In genomic region chr3:148513066-148513671, GRCh38 we compare ENCODE assay signal across 23 cellular contexts.
DNase-seq lines count a peak whose midpoint lies in the region; ATAC-seq and TF ChIP-seq lines count a peak whose summit lies in the region.
"Had no signal": no experiment of that assay in that cellular context is flagged by ENCODE, and none has a peak within 500 bp of the region (broad histone marks: within the 10 kb centered on the region; RNA-seq: fewer than 3 reads in every experiment).

No MANE protein-coding gene starts in this region.

- no peaks in the 10 kb centered on the region for H3K36me3 ChIP-seq in A673 (ENCODE audit: insufficient read depth, low read length, poor library complexity, severe bottlenecking)
- no peaks in the 10 kb centered on the region for H3K36me3 ChIP-seq in IMR-90 (ENCODE audit: control insufficient read depth, insufficient read depth, low read length)
- H3K36me3 ChIP-seq: adrenal gland, stomach, upper lobe of left lung had no signal

- no peak overlapping the region for H3K9ac ChIP-seq in IMR-90 (ENCODE audit: low read depth, low read length)

- H3K4me1 Mint-ChIP-seq in T-cell, result no peaks in the 10 kb centered on the region
- H3K4me1 Mint-ChIP-seq in activated CD8-positive, alpha-beta T cell treated with anti-CD3 and anti-CD28 coated beads, Interleukin-2, amount 10 ng/mL, durations not matched to agents 7 days and 5 days (ENCODE audit: low read depth), result no peaks in the 10 kb centered on the region
- H3K4me1 Mint-ChIP-seq: IgD-negative memory B cell had no signal

- H3K4me3 ChIP-seq in A673 (ENCODE audit: low read depth, low read length, poor library complexity, severe bottlenecking) (no peak overlapping the region), IMR-90 (ENCODE audit: insufficient read depth, low read depth, low read length) (no peak overlapping the region), astrocyte of the spinal cord (ENCODE audit: low read depth, low read length) (no peak overlapping the region), fibroblast of villous mesenchyme (ENCODE audit: low read depth, low read length) (no peak overlapping the region)
- H3K4me3 ChIP-seq: adrenal gland, stomach, upper lobe of left lung had no signal

- no peak overlapping the region for H4K91ac ChIP-seq in IMR-90 (ENCODE audit: insufficient read depth, low read depth, low read length)

- H2BK120ac ChIP-seq in IMR-90 (ENCODE audit: low read depth, low read length), result no peak overlapping the region

- peak; percentile 3 for DNase-seq in A673 (ENCODE audit: low spot score)
- DNase-seq in IMR-90, result peak; percentile 50
- DNase-seq in astrocyte of the spinal cord (ENCODE audit: low read depth, low spot score), result peak; percentile 47
- peak; percentile 20 for DNase-seq in fibroblast of villous mesenchyme (ENCODE audit: low read depth)
- no peak for DNase-seq in T-cell
- no peak for DNase-seq in anterior cingulate cortex (lab: John Stamatoyannopoulos, UW)
- no peak for DNase-seq in activated CD8-positive, alpha-beta T cell treated with anti-CD3 and anti-CD28 coated beads, Interleukin-2, amount 10 ng/mL, durations not matched to agents 7 days and 5 days
- DNase-seq in dedifferentiated amniotic fluid mesenchymal stem cell (ENCODE audit: extremely low spot score), result no peak
- DNase-seq: 8988T; activated gamma-delta T cell; adrenal gland; central memory CD4-positive, alpha-beta T cell; DMS 273 treated with DMSO at 0.1 percent for 48 hours; effector CD8-positive, alpha-beta T cell; NCI-H1694 treated with DMSO at 0.1 percent for 48 hours; NCI-H82; OCI-M1; SHP77; stomach; upper lobe of left lung had no signal

- H3K18ac ChIP-seq in IMR-90 (ENCODE audit: low read depth, low read length), result no peak overlapping the region

- H3K4me3 Mint-ChIP-seq in T-cell, result no peak overlapping the region
- H3K4me3 Mint-ChIP-seq in activated CD8-positive, alpha-beta T cell treated with anti-CD3 and anti-CD28 coated beads, Interleukin-2, amount 10 ng/mL, durations not matched to agents 7 days and 5 days, result no peak overlapping the region
- H3K4me3 Mint-ChIP-seq: IgD-negative memory B cell; T-helper 1 cell treated with Interleukin-12 subunit alpha and Interleukin-12 subunit beta and Interleukin-4 antibody, amounts not matched to agents 30 μg/mL and 1 μg/mL, for 36 hours had no signal

- H3K27me3 ChIP-seq in A673 (replicated peaks; ENCODE audit: insufficient read depth, low read depth, low read length, poor library complexity), result peaks cover 10% of the 10 kb centered on the region
- no peaks in the 10 kb centered on the region for H3K27me3 ChIP-seq in IMR-90 (ENCODE audit: control insufficient read depth, insufficient read depth, low read length)
- H3K27me3 ChIP-seq: adrenal gland, stomach, upper lobe of left lung had no signal

- no peak overlapping the region for H2AFZ ChIP-seq in IMR-90 (replicated peaks; ENCODE audit: low read length, poor library complexity)

- CTCF ChIA-PET in A673 (lab: Charles Lee) (no interaction called here), IMR-90 (lab: Yijun Ruan, JAX) (no interaction called here), T-cell (lab: Charles Lee) (no interaction called here)
- CTCF ChIA-PET in activated CD8-positive, alpha-beta T cell treated with anti-CD3 and anti-CD28 coated beads, Interleukin-2, amount 10 ng/mL, durations not matched to agents 7 days and 5 days (lab: Charles Lee), result no interaction called here

- H4K20me1 ChIP-seq in IMR-90 (ENCODE audit: insufficient read depth, low read length), result no peaks in the 10 kb centered on the region

- no peak overlapping the region for H2AK5ac ChIP-seq in IMR-90 (ENCODE audit: low read depth, low read length)

- H3K14ac ChIP-seq in IMR-90 (replicated peaks; ENCODE audit: low read depth, low read length), result no peak overlapping the region

- POLR2A ChIA-PET in A673 (lab: Charles Lee; ENCODE audit: low non-redundant PET), result no interaction called here
- POLR2A ChIA-PET in IMR-90 (lab: Charles Lee; ENCODE audit: unreplicated experiment), result no interaction called here
- POLR2A ChIA-PET in T-cell (lab: Charles Lee), result no interaction called here
- POLR2A ChIA-PET in activated CD8-positive, alpha-beta T cell treated with anti-CD3 and anti-CD28 coated beads, Interleukin-2, amount 10 ng/mL, durations not matched to agents 7 days and 5 days (lab: Charles Lee), result no interaction called here

- H3K27ac ChIP-seq in A673 (ENCODE audit: low read depth, low read length, poor library complexity, severe bottlenecking) (no peak overlapping the region), IMR-90 (ENCODE audit: insufficient read depth, low read length) (no peak overlapping the region)
- H3K27ac ChIP-seq: adrenal gland, C4-2B, stomach, upper lobe of left lung had no signal

- H2BK15ac ChIP-seq in IMR-90 (ENCODE audit: low read depth, low read length), result no peak overlapping the region

- no peak overlapping the region for H3K4ac ChIP-seq in IMR-90 (ENCODE audit: low read depth, low read length)

- no peak overlapping the region for H2AK9ac ChIP-seq in IMR-90 (replicated peaks; ENCODE audit: low read depth, low read length, poor library complexity)

- in situ Hi-C loops in IMR-90 (cut with MboI; ENCODE audit: low sequenced_read_pairs), result no loop called here
- in situ Hi-C loops in astrocyte of the spinal cord (cut with HindIII; ENCODE audit: low sequenced_read_pairs), result no loop called here

- no peak for TF ChIP-seq RAD21 in IMR-90 (IDR thresholded peaks at IDR 0.05; ENCODE audit: low read length)

- H3K27ac Mint-ChIP-seq in T-cell, result no peak overlapping the region
- H3K27ac Mint-ChIP-seq in activated CD8-positive, alpha-beta T cell treated with anti-CD3 and anti-CD28 coated beads, Interleukin-2, amount 10 ng/mL, durations not matched to agents 7 days and 5 days, result no peak overlapping the region
- H3K27ac Mint-ChIP-seq: IgD-negative memory B cell; T-helper 1 cell treated with Interleukin-12 subunit alpha and Interleukin-12 subunit beta and Interleukin-4 antibody, amounts not matched to agents 30 μg/mL and 1 μg/mL, for 36 hours had no signal

- H3K9me3 Mint-ChIP-seq in T-cell, result peaks cover 3 to 9% (median 4%) of the 10 kb centered on the region in 3 donors
- H3K9me3 Mint-ChIP-seq in activated CD8-positive, alpha-beta T cell treated with anti-CD3 and anti-CD28 coated beads, Interleukin-2, amount 10 ng/mL, durations not matched to agents 7 days and 5 days (ENCODE audit: insufficient read depth), result no peaks in the 10 kb centered on the region

- no peak for ATAC-seq in IMR-90 (ENCODE audit: low read depth)
- ATAC-seq in T-cell (replicated peaks in 1 of 4), result no peak
- ATAC-seq in activated CD8-positive, alpha-beta T cell treated with anti-CD3 and anti-CD28 coated beads, Interleukin-2, amount 10 ng/mL, durations not matched to agents 7 days and 5 days, result no peak

- dilution Hi-C loops in IMR-90 (cut with HindIII; ENCODE audit: low sequenced_read_pairs, unreplicated experiment), result no loop called here

- no peaks in the 10 kb centered on the region for H3K36me3 Mint-ChIP-seq in T-cell
- no peaks in the 10 kb centered on the region for H3K36me3 Mint-ChIP-seq in activated CD8-positive, alpha-beta T cell treated with anti-CD3 and anti-CD28 coated beads, Interleukin-2, amount 10 ng/mL, durations not matched to agents 7 days and 5 days (ENCODE audit: low read depth)
- H3K36me3 Mint-ChIP-seq: IgD-negative memory B cell had no signal

- no peaks in the 10 kb centered on the region for H3K9me1 ChIP-seq in IMR-90 (ENCODE audit: insufficient read depth, low read length)

- no peaks in the 10 kb centered on the region for H3K79me1 ChIP-seq in IMR-90 (ENCODE audit: low read depth in 1 of 2, low read length in 2 of 2)

- no peaks in the 10 kb centered on the region for H3K4me1 ChIP-seq in A673 (ENCODE audit: insufficient read depth, low read length, poor library complexity, severe bottlenecking)
- no peaks in the 10 kb centered on the region for H3K4me1 ChIP-seq in IMR-90 (ENCODE audit: control insufficient read depth, insufficient read depth, low read length)
- H3K4me1 ChIP-seq: adrenal gland, stomach, upper lobe of left lung had no signal

- H3K4me2 ChIP-seq in IMR-90 (ENCODE audit: low read depth, low read length), result no peak overlapping the region

- H2BK20ac ChIP-seq in IMR-90 (ENCODE audit: low read depth, low read length), result no peak overlapping the region

- no peak overlapping the region for H4K5ac ChIP-seq in IMR-90 (ENCODE audit: low read depth, low read length)

- no TSS peak for BruUV-seq in A673 (replicated peaks; lab: Mats Ljungman, UMichigan)
- no TSS peak for BruUV-seq in IMR-90 (replicated peaks; lab: Mats Ljungman, UMichigan)

- no peak overlapping the region for H2BK5ac ChIP-seq in IMR-90 (ENCODE audit: low read depth, low read length, poor library complexity, severe bottlenecking)

- no peak for TF ChIP-seq POLR2A in IMR-90 (IDR thresholded peaks at IDR 0.05; ENCODE audit: low read depth, low read length)

- H3K56ac ChIP-seq in IMR-90 (ENCODE audit: extremely low read depth, insufficient read depth, low read length), result no peak overlapping the region

- H3K9me3 ChIP-seq in A673 (ENCODE audit: low read depth, low read length, poor library complexity, severe bottlenecking) (no peaks in the 10 kb centered on the region), IMR-90 (ENCODE audit: control insufficient read depth, insufficient read depth, low read length) (no peaks in the 10 kb centered on the region)
- H3K9me3 ChIP-seq: stomach, upper lobe of left lung had no signal

- intact Hi-C loops in A673 (cut with micrococcal nuclease; ENCODE audit: unreplicated experiment) (no loop called here), IMR-90 (cut with micrococcal nuclease) (no loop called here)

- H3K27me3 Mint-ChIP-seq in T-cell, result no peaks in the 10 kb centered on the region
- H3K27me3 Mint-ChIP-seq in activated CD8-positive, alpha-beta T cell treated with anti-CD3 and anti-CD28 coated beads, Interleukin-2, amount 10 ng/mL, durations not matched to agents 7 days and 5 days (ENCODE audit: low read depth), result no peaks in the 10 kb centered on the region
- H3K27me3 Mint-ChIP-seq: IgD-negative memory B cell had no signal

- TF ChIP-seq CTCF in A673 (conservative IDR thresholded peaks at IDR 0.05; ENCODE audit: low read depth, low read length) (no peak), IMR-90 (conservative IDR thresholded peaks at IDR 0.05; ENCODE audit: low read depth, low read length) (no peak), astrocyte of the spinal cord (IDR thresholded peaks at IDR 0.05; ENCODE audit: low read depth, low read length) (no peak), fibroblast of villous mesenchyme (IDR thresholded peaks at IDR 0.05; ENCODE audit: insufficient read depth, low read depth, low read length) (no peak)

- no peak overlapping the region for H4K8ac ChIP-seq in IMR-90 (ENCODE audit: low read depth in 2 of 2, low read length in 2 of 2)

- no peak overlapping the region for H3K23ac ChIP-seq in IMR-90 (ENCODE audit: low read depth, low read length)

TF ChIP-seq in IMR-90, 13 proteins besides CTCF, POLR2A, EP300 and RAD21 (continues in another document):
- no peak for TF ChIP-seq FOS (IDR thresholded peaks at IDR 0.05; ENCODE audit: low read depth, low read length)

Comparison
In these comparisons a context has a peak if more than half of its experiments do, and no peak if none do; other contexts are left out.
1. DNase-seq: peak in A673 (single experiment), IMR-90 (single experiment), astrocyte of the spinal cord (single experiment) and fibroblast of villous mesenchyme (single experiment); none in T-cell (0 of 34), anterior cingulate cortex (0 of 58), activated CD8-positive, alpha-beta T cell treated with anti-CD3 and anti-CD28 coated beads, Interleukin-2, amount 10 ng/mL, durations not matched to agents 7 days and 5 days (single experiment) and dedifferentiated amniotic fluid mesenchymal stem cell (single experiment).